In genomic region chr4:179989975-179990374, GRCh38 we compare ENCODE assay signal across 11 cellular contexts.
DNase-seq lines count a peak whose midpoint lies in the region; ATAC-seq and TF ChIP-seq lines count a peak whose summit lies in the region.
"Had no signal": no experiment of that assay in that cellular context is flagged by ENCODE, and none has a peak within 500 bp of the region (broad histone marks: within the 10 kb centered on the region; RNA-seq: fewer than 3 reads in every experiment).

No MANE protein-coding gene starts in this region.

- H3K27ac ChIP-seq in transverse colon (no peak overlapping the region), right lobe of liver (no peak overlapping the region), suprapubic skin (no peak overlapping the region), neuronal stem cell (replicated peaks; ENCODE audit: low read length) (no peak overlapping the region)

- no peak overlapping the region for H3K9ac ChIP-seq in neuronal stem cell (ENCODE audit: low read depth, low read length, poor library complexity)

- no peak overlapping the region for H2BK15ac ChIP-seq in neuronal stem cell (ENCODE audit: low read length)

- H3K18ac ChIP-seq in neuronal stem cell (ENCODE audit: low read length): no peak overlapping the region

- H3K4me3 ChIP-seq in transverse colon: no peak overlapping the region
- H3K4me3 ChIP-seq in right lobe of liver: no peak overlapping the region
- H3K4me3 ChIP-seq in suprapubic skin: no peak overlapping the region
- H3K4me3 ChIP-seq in neuronal stem cell (ENCODE audit: low read length in 2 of 2): no peak overlapping the region
- H3K4me3 ChIP-seq: GM23338 had no signal

- H2BK12ac ChIP-seq in neuronal stem cell (ENCODE audit: low read length): no peak overlapping the region

- no peaks in the 10 kb centered on the region for H3K27me3 ChIP-seq in transverse colon
- no peaks in the 10 kb centered on the region for H3K27me3 ChIP-seq in right lobe of liver
- no peaks in the 10 kb centered on the region for H3K27me3 ChIP-seq in suprapubic skin
- H3K27me3 ChIP-seq in neuronal stem cell (ENCODE audit: control insufficient read depth in 3 of 3, insufficient read depth in 3 of 3, low read depth in 1 of 3, low read length in 3 of 3): no peaks in the 10 kb centered on the region

- no peak overlapping the region for H2AK5ac ChIP-seq in neuronal stem cell (ENCODE audit: low read depth, low read length)

- no peak overlapping the region for H2BK5ac ChIP-seq in neuronal stem cell (ENCODE audit: low read length)

- peak; percentile 15 for DNase-seq in kidney glomerular epithelial cell (lab: John Stamatoyannopoulos, UW)
- DNase-seq in transverse colon: no peak
- no peak for DNase-seq in right lobe of liver
- no peak for DNase-seq in suprapubic skin (ENCODE audit: low spot score in 2 of 2)
- DNase-seq in neuronal stem cell (ENCODE audit: low spot score): no peak
- DNase-seq: activated T-cell treated with anti-CD3 and anti-CD28 coated beads, Interleukin-2, amount 50 U/mL, for 4 hours had no signal

- WGBS in transverse colon (ENCODE audit: low coverage in 1 of 2), 2 donors: 59 to 68% methylated on average over 4 of the region's 4 CpGs
- WGBS in right lobe of liver (ENCODE audit: insufficient coverage, low coverage, low lambda C conversion rate, missing lambda C conversion rate): 46% methylated on average over 4 of the region's 4 CpGs
- WGBS in suprapubic skin: 84% methylated on average over 4 of the region's 4 CpGs
- no CpG with 5 or more reads among the region's 4 CpGs for WGBS in neuronal stem cell (ENCODE audit: extremely low coverage in 2 of 2, insufficient read length in 2 of 2, insufficient replicate concordance in 1 of 2), 2 donors

- H3K4ac ChIP-seq in neuronal stem cell (ENCODE audit: low read length): no peak overlapping the region

- no peaks in the 10 kb centered on the region for H3K4me1 ChIP-seq in transverse colon
- H3K4me1 ChIP-seq in right lobe of liver: no peaks in the 10 kb centered on the region
- no peaks in the 10 kb centered on the region for H3K4me1 ChIP-seq in suprapubic skin
- no peaks in the 10 kb centered on the region for H3K4me1 ChIP-seq in neuronal stem cell (ENCODE audit: control insufficient read depth in 2 of 2, insufficient read depth in 1 of 2, low read depth in 1 of 2, low read length in 2 of 2)

- TF ChIP-seq POLR2A in transverse colon (IDR thresholded peaks at IDR 0.05) (no peak), right lobe of liver (IDR thresholded peaks at IDR 0.05) (no peak), suprapubic skin (IDR thresholded peaks at IDR 0.05) (no peak)

- no peaks in the 10 kb centered on the region for H3K9me3 ChIP-seq in transverse colon
- no peaks in the 10 kb centered on the region for H3K9me3 ChIP-seq in right lobe of liver
- peaks cover 4% of the 10 kb centered on the region for H3K9me3 ChIP-seq in suprapubic skin
- H3K9me3 ChIP-seq in neuronal stem cell (replicated peaks in 1 of 2; ENCODE audit: control insufficient read depth in 2 of 2, insufficient read depth in 1 of 2, low read depth in 1 of 2, low read length in 2 of 2): no peaks in the 10 kb centered on the region

- H3K79me1 ChIP-seq in neuronal stem cell (ENCODE audit: low read depth, low read length): no peaks in the 10 kb centered on the region

- no peak overlapping the region for H4K91ac ChIP-seq in neuronal stem cell (ENCODE audit: low read depth, low read length, poor library complexity)

- ATAC-seq in GM18519 (IDR thresholded peaks at IDR 0.05; ENCODE audit: low FRiP score, unreplicated experiment) (peak; percentile 100), HG02610 (IDR thresholded peaks at IDR 0.05; ENCODE audit: unreplicated experiment) (peak; percentile 100), HG03520 (IDR thresholded peaks at IDR 0.05; ENCODE audit: unreplicated experiment) (peak; percentile 99), right lobe of liver (no peak)
- ATAC-seq: activated T-cell treated with anti-CD3 and anti-CD28 coated beads, Interleukin-2, amount 50 U/mL, for 4 hours; GM23338; SK-N-SH treated with all-trans-retinoic acid at 6 μM for 48 hours had no signal

- H2AFZ ChIP-seq in neuronal stem cell (ENCODE audit: low read length): no peak overlapping the region
- H2AFZ ChIP-seq: GM23338 had no signal

- H2BK120ac ChIP-seq in neuronal stem cell (ENCODE audit: low read depth, low read length): no peak overlapping the region

- in situ Hi-C loops in transverse colon (cut with MboI; ENCODE audit: low pct_ligation_motif_present in 1 of 4, low pct_unique_long_range_greater_than_20kb in 1 of 4, low sequenced_read_pairs in 3 of 4): no loop called here

- TF ChIP-seq EP300 in transverse colon (IDR thresholded peaks at IDR 0.05; ENCODE audit: low read depth) (no peak), suprapubic skin (IDR thresholded peaks at IDR 0.05) (no peak)

- no peak overlapping the region for H3K14ac ChIP-seq in neuronal stem cell (ENCODE audit: low read length)

- H3K36me3 ChIP-seq in transverse colon (no peaks in the 10 kb centered on the region), right lobe of liver (no peaks in the 10 kb centered on the region), suprapubic skin (no peaks in the 10 kb centered on the region), neuronal stem cell (replicated peaks in 1 of 2; ENCODE audit: control insufficient read depth in 2 of 2, insufficient read depth in 2 of 2, low read length in 2 of 2) (no peaks in the 10 kb centered on the region)

- H3K23ac ChIP-seq in neuronal stem cell (ENCODE audit: low read depth, low read length, poor library complexity): no peak overlapping the region

- TF ChIP-seq CTCF in transverse colon (IDR thresholded peaks at IDR 0.05) (no peak), right lobe of liver (IDR thresholded peaks at IDR 0.05) (no peak), suprapubic skin (IDR thresholded peaks at IDR 0.05) (no peak)

- intact Hi-C loops in transverse colon (cut with DNase I; ENCODE audit: low total_unique reads): no loop called here
- intact Hi-C loops in right lobe of liver (cut with DNase I): no loop called here

- no peak overlapping the region for H4K8ac ChIP-seq in neuronal stem cell (ENCODE audit: low read depth, low read length)

- H3K4me2 ChIP-seq in neuronal stem cell (ENCODE audit: insufficient read depth, low read length, poor library complexity, severe bottlenecking): no peak overlapping the region
- H3K4me2 ChIP-seq: GM23338 had no signal

Comparison
In these comparisons a context has a peak if more than half of its experiments do, and no peak if none do; other contexts are left out.
1. ATAC-seq: peak in GM18519 (single experiment), HG02610 (single experiment) and HG03520 (single experiment); none in right lobe of liver (0 of 4).